ENCODE assay signal across 8 cellular contexts in the genomic region with DNA sequence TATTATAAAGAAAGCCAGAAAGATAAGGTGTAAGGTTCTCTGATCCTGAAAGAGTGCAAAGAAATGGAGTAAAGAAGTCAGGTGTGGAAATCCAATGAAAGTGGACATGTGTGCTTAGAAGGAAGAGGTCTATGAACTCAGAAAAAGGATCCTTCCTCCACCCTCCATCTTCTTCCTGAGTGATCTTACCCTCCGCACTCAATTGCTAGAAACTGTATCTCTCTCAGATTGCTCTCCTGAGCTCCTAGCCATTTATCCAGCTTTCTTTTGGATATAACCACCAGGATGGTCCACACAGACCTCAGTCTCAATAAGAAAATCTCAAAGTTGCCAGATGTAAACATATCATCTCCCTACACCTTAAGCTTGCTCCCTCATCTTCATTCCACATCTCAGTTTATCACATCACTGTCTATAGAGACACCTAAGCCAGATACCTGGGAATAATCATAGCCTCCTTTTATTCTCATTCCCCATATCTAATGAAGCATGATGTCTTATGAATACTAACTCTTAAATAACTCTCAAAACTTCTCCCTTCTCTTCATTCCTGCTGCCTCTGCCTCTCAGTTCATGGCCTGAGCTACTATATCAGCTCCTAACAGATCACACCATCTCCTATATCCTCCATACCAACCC. TPM values are rescaled to one million over a fixed set of nuclear protein-coding genes. Genes with fewer than 3 reads are reported as not detected.
"Had no signal": no experiment of that assay in that cellular context is flagged by ENCODE, and none has a peak within 500 bp of the region (broad histone marks: within the 10 kb centered on the region; RNA-seq: fewer than 3 reads in every experiment).

No MANE protein-coding gene starts in this region.

- DNase-seq: IMR-90, KBM-7 had no signal

- H3K27ac ChIP-seq: HL-60 had no signal

- FAIRE-seq: HTR-8/SVneo, K562 had no signal

- H3K9me3 Mint-ChIP-seq: IgD-negative memory B cell had no signal

- H3K4me3 ChIP-seq: K562 had no signal

- H3K36me3 Mint-ChIP-seq: IgD-negative memory B cell had no signal

- H3K27ac Mint-ChIP-seq: IgD-negative memory B cell had no signal

- ATAC-seq: K562 had no signal

- H3K4me1 Mint-ChIP-seq: IgD-negative memory B cell had no signal

- H3K4me3 Mint-ChIP-seq: IgD-negative memory B cell had no signal

RNA-seq across cellular contexts. Expression of a gene that starts 0.6 kb away (rescaled TPM):
- total RNA-seq: HT-29, HT1080, IMR-90, K562 had no signal
- polyA plus RNA-seq: IgD-negative memory B cell, IMR-90, K562 had no signal
